Comparison of ENCODE assay signal across 23 cellular contexts in the genomic region with DNA sequence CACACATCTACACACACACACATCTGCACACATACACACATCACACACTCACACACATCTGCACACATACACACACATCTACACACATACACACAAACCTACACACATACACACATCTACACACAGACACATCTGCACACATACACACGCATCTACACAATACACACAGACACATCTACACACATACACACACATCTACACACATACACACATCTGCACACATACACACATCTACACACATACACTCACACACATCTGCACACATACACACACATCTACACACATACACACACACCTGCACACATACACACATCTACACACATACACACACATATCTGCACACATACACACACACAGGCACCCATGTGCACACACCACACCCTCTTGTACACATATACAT. TPM values are rescaled to one million over a fixed set of nuclear protein-coding genes. Genes with fewer than 3 reads are reported as not detected.
"Had no signal": no experiment of that assay in that cellular context is flagged by ENCODE, and none has a peak within 500 bp of the region (broad histone marks: within the 10 kb centered on the region; RNA-seq: fewer than 3 reads in every experiment).

No MANE protein-coding gene starts in this region.

- H2AFZ ChIP-seq: hepatocyte had no signal

- FAIRE-seq: colon, small intestine had no signal

- H3K9me3 ChIP-seq: esophagus squamous epithelium, right atrium auricular region had no signal

- H3K27me3 ChIP-seq: hepatocyte, right atrium auricular region had no signal

- H3K4me2 ChIP-seq: hepatocyte had no signal

- H3K79me2 ChIP-seq: hepatocyte had no signal

- H3K4me1 ChIP-seq: esophagus squamous epithelium, right atrium auricular region had no signal

- H3K4me3 ChIP-seq: esophagus squamous epithelium, hepatocyte, right atrium auricular region had no signal

- ATAC-seq: effector memory CD8-positive, alpha-beta T cell; left colon; left ventricle myocardium superior; naive thymus-derived CD8-positive, alpha-beta T cell had no signal

- DNase-seq: effector memory CD8-positive, alpha-beta T cell; esophagus squamous epithelium; foreskin fibroblast; left colon; left ventricle myocardium superior; naive thymus-derived CD8-positive, alpha-beta T cell; posterior cingulate gyrus; small intestine; stimulated activated CD4-positive, alpha-beta T cell treated with anti-CD3 and anti-CD28 coated beads, Interleukin-2, amount 100 ng/mL, for 48 hours; stimulated activated naive CD4-positive, alpha-beta T cell treated with Interleukin-2 at 50 U/mL for 16 hours; trophoblast cell had no signal

- H3K36me3 ChIP-seq: esophagus squamous epithelium, right atrium auricular region had no signal

- H3K27ac ChIP-seq: esophagus squamous epithelium, hepatocyte, right atrium auricular region had no signal

RNA-seq across cellular contexts. Expression of gene PRLH, which starts 0.4 kb away (rescaled TPM):
- total RNA-seq: epithelial cell of proximal tubule; esophagus squamous epithelium; hepatocyte; kidney epithelial cell; left colon; left ventricle myocardium superior; lung microvascular endothelial cell; mesenteric fat pad; mononuclear cell; naive thymus-derived CD8-positive, alpha-beta T cell; osteocyte; right atrium auricular region; urinary bladder had no signal
- polyA plus RNA-seq: hepatocyte; naive thymus-derived CD8-positive, alpha-beta T cell; neural cell; small intestine; thymus; urinary bladder had no signal

RNA-seq across cellular contexts. Expression of gene RAB17, which starts 24.6 kb away (rescaled TPM):
- total RNA-seq: naive thymus-derived CD8-positive, alpha-beta T cell had no signal
- polyA plus RNA-seq: naive thymus-derived CD8-positive, alpha-beta T cell; neural cell had no signal
